Comparison of ENCODE assay signal across 8 cellular contexts in the genomic region with DNA sequence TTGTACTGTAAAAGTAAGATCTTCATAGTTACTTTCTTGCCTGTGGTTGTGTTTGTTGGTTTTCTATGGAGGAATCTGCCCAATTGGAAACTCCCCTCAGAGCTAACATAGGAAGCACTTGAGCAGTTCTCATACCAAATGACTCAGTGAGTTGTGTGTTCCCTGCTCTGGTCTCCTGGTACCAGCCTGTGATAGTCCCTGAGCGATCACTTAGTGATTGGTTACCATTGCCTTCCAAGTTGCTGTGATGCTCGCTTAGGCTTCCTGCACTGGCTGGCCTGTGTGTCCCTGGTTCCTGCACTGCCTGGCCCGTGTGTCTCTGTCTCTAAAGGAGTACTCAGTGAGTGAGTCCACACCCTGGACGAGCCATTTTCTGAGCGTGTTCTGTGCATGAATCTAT.
DNase-seq lines count a peak whose midpoint lies in the region; ATAC-seq, FAIRE-seq and TF ChIP-seq lines count a peak whose summit lies in the region.

No MANE protein-coding gene starts in this region.

- no peak for FAIRE-seq in HepG2 (lab: Jason Lieb, UNC)

- intact Hi-C loops in CD4-positive, alpha-beta T cell (cut with DNase I, micrococcal nuclease): no loop called here
- intact Hi-C loops in HepG2 (cut with micrococcal nuclease; ENCODE audit: unreplicated experiment): loop anchor here (2.0 to 5.0 kb wide), 2 partner anchors 64 to 313 kb away; no protein-coding TSS in a partner anchor

- H3K36me3 ChIP-seq in HepG2 (replicated peaks in 1 of 2; ENCODE audit: control insufficient read depth in 1 of 2, insufficient read depth in 2 of 2, low read length in 2 of 2) (peaks cover 43 to 86% of the 10 kb centered on the region in 2 experiments), WERI-Rb-1 (peaks cover 82% of the 10 kb centered on the region)

- 98% methylated on average over 5 of the region's 5 CpGs for WGBS in HepG2 (ENCODE audit: low lambda C conversion rate)

- no peak for TF ChIP-seq POLR2A in HepG2 (IDR thresholded peaks at IDR 0.05; ENCODE audit: insufficient read depth in 1 of 2, low read depth in 2 of 2, low read length in 2 of 2)

- H3K4me1 Mint-ChIP-seq in CD4-positive, alpha-beta T cell (ENCODE audit: low read depth): peaks cover 60% of the 10 kb centered on the region
- H3K4me1 Mint-ChIP-seq in activated naive CD8-positive, alpha-beta T cell (ENCODE audit: low read depth): peaks cover 59% of the 10 kb centered on the region

- BruUV-seq in HepG2 (replicated peaks; lab: Mats Ljungman, UMichigan): no TSS peak

- in situ Hi-C loops in HepG2 (cut with HindIII; ENCODE audit: extremely low pct_ligation_motif_present, low pct_unique_long_range_greater_than_20kb): no loop called here

- no peak overlapping the region for H3K4me2 ChIP-seq in HepG2 (ENCODE audit: low read depth, low read length)

- H3K9me3 Mint-ChIP-seq in CD4-positive, alpha-beta T cell: no peaks in the 10 kb centered on the region
- no peaks in the 10 kb centered on the region for H3K9me3 Mint-ChIP-seq in activated naive CD8-positive, alpha-beta T cell (ENCODE audit: low read depth)

- peak overlapping the region; percentile 76 for H3K27ac Mint-ChIP-seq in CD4-positive, alpha-beta T cell
- peak overlapping the region; percentile 38 for H3K27ac Mint-ChIP-seq in activated naive CD8-positive, alpha-beta T cell

- H2AFZ ChIP-seq in HepG2 (ENCODE audit: low read length): no peak overlapping the region

- H3K9ac ChIP-seq in HepG2 (ENCODE audit: insufficient read depth, low read depth, low read length): no peak overlapping the region

- peaks cover 52% of the 10 kb centered on the region for H3K4me1 ChIP-seq in HepG2 (ENCODE audit: insufficient read depth, low read length)

- peaks cover 8% of the 10 kb centered on the region; the same call in 1 of the 2 replicates for H4K20me1 ChIP-seq in HepG2 (ENCODE audit: insufficient read depth, low read length)

- H3K27me3 Mint-ChIP-seq in CD4-positive, alpha-beta T cell: no peaks in the 10 kb centered on the region
- no peaks in the 10 kb centered on the region for H3K27me3 Mint-ChIP-seq in activated naive CD8-positive, alpha-beta T cell

- H3K27ac ChIP-seq in CD4-positive, alpha-beta T cell (ENCODE audit: low read depth, low read length): no peak overlapping the region
- H3K27ac ChIP-seq in HepG2 (ENCODE audit: extremely low read length, insufficient read depth, low read length) (no peak overlapping the region), WERI-Rb-1 (no peak overlapping the region)

- no peak for TF ChIP-seq EP300 in HepG2 (IDR thresholded peaks at IDR 0.05; ENCODE audit: low read depth in 2 of 2, low read length in 2 of 2)
- no peak for TF ChIP-seq EP300 in HepG2 (CRISPR knock-in tag; IDR thresholded peaks at IDR 0.05; ENCODE audit: borderline replicate concordance)

- no peak overlapping the region for H3K4me3 ChIP-seq in HepG2 (replicated peaks in 1 of 3; ENCODE audit: insufficient read depth in 1 of 3, low read depth in 2 of 3, low read length in 3 of 3)
- no peak overlapping the region for H3K4me3 ChIP-seq in WERI-Rb-1 (ENCODE audit: low read depth, low read length)

- H3K4me3 Mint-ChIP-seq in CD4-positive, alpha-beta T cell: no peak overlapping the region
- peak overlapping the region; percentile 33 for H3K4me3 Mint-ChIP-seq in activated naive CD8-positive, alpha-beta T cell

- no peak for DNase-seq in CD4-positive, alpha-beta T cell
- DNase-seq in HepG2 (ENCODE audit: low spot score) (no peak), nucleus accumbens (lab: John Stamatoyannopoulos, UW) (no peak), WERI-Rb-1 (no peak)
- DNase-seq in stimulated activated CD4-positive, alpha-beta T cell treated with anti-CD3 and anti-CD28 coated beads, Interleukin-4, amount 100 ng/mL, for 1 hour: no peak

- TF ChIP-seq RAD21 in HepG2 (CRISPR knock-in tag; IDR thresholded peaks at IDR 0.05): no peak

- POLR2A ChIA-PET in CD4-positive, alpha-beta T cell (lab: Charles Lee): interaction anchor here (1.5 to 2.5 kb wide), 2 partner anchors 134 to 412 kb away, joined by 4 to 24 read pairs; no protein-coding TSS in a partner anchor
- POLR2A ChIA-PET in HepG2 (lab: Yijun Ruan, JAX): interaction anchor here (1.2 kb wide), 1 partner anchor 97 kb away, joined by 3 read pairs; no protein-coding TSS in a partner anchor

- H3K27me3 ChIP-seq in CD4-positive, alpha-beta T cell (ENCODE audit: control insufficient read depth, insufficient read depth, low read length): no peaks in the 10 kb centered on the region
- H3K27me3 ChIP-seq in HepG2 (ENCODE audit: control insufficient read depth in 1 of 2, insufficient read depth in 2 of 2, low read length in 2 of 2): no peaks in the 10 kb centered on the region
- H3K27me3 ChIP-seq in WERI-Rb-1 (ENCODE audit: insufficient read depth, low read depth, severe bottlenecking): no peaks in the 10 kb centered on the region

- peaks cover 34% of the 10 kb centered on the region for H3K79me2 ChIP-seq in HepG2 (ENCODE audit: insufficient read depth, low read length)

- H3K36me3 Mint-ChIP-seq in CD4-positive, alpha-beta T cell (ENCODE audit: low read depth): peaks cover 85% of the 10 kb centered on the region
- H3K36me3 Mint-ChIP-seq in activated naive CD8-positive, alpha-beta T cell: peaks cover 15% of the 10 kb centered on the region

- ATAC-seq in CD4-positive, alpha-beta T cell (ENCODE audit: poor library complexity): no peak
- peak; percentile 44 for ATAC-seq in HG02678 (IDR thresholded peaks at IDR 0.05; ENCODE audit: unreplicated experiment)
- ATAC-seq in HepG2: peak; percentile 48
- ATAC-seq in GM18858 (IDR thresholded peaks at IDR 0.05; ENCODE audit: unreplicated experiment): no peak

- no peaks in the 10 kb centered on the region for H3K9me3 ChIP-seq in CD4-positive, alpha-beta T cell (ENCODE audit: control insufficient read depth, low read length)
- H3K9me3 ChIP-seq in HepG2 (ENCODE audit: low read length) (no peaks in the 10 kb centered on the region), WERI-Rb-1 (ENCODE audit: severe bottlenecking) (no peaks in the 10 kb centered on the region)

- TF ChIP-seq CTCF in CD4-positive, alpha-beta T cell (IDR thresholded peaks at IDR 0.05): no peak
- TF ChIP-seq CTCF in HepG2 (CRISPR knock-in tag; IDR thresholded peaks at IDR 0.05): no peak
- no peak for TF ChIP-seq CTCF in WERI-Rb-1 (IDR thresholded peaks at IDR 0.05; ENCODE audit: low read depth, low read length)

- CTCF ChIA-PET in CD4-positive, alpha-beta T cell (lab: Charles Lee): interaction anchor here (0.6 to 2.5 kb wide), 7 partner anchors 9 to 412 kb away, joined by 3 to 19 read pairs (median 3); a partner anchor contains a TSS
- CTCF ChIA-PET in HepG2 (lab: Yijun Ruan, JAX; ENCODE audit: low intra/inter-chr PET ratio, low total read pairs): interaction anchor here (1.0 to 2.8 kb wide), 5 partner anchors 38 to 412 kb away, joined by 3 to 18 read pairs (median 4); no protein-coding TSS in a partner anchor

TF ChIP-seq in HepG2, 621 proteins besides CTCF, POLR2A, EP300 and RAD21:
- no peak for TF ChIP-seq TBL1XR1 (IDR thresholded peaks at IDR 0.05; ENCODE audit: borderline replicate concordance, low read length, partially characterized antibody)
- 0 out of 2 replicates have a peak, but pooled peaks have one; percentile 7 for TF ChIP-seq ZNF839 (CRISPR knock-in tag; IDR thresholded peaks at IDR 0.05; ENCODE audit: borderline replicate concordance)
- peak; percentile 83 for TF ChIP-seq RBM22 (optimal IDR thresholded peaks at IDR 0.05; ENCODE audit: low read length)
- peak; percentile 67; the same call in 1 of the 2 replicates for TF ChIP-seq ZBTB38 (CRISPR knock-in tag; IDR thresholded peaks at IDR 0.05)
- TF ChIP-seq ZNF780A (CRISPR knock-in tag; IDR thresholded peaks at IDR 0.05): peak; percentile 26; the same call in 1 of the 2 replicates
- no peak for TF ChIP-seq SMAD3 (CRISPR knock-in tag; IDR thresholded peaks at IDR 0.05)
- 0 out of 2 replicates have a peak, but pooled peaks have one; percentile 38 for TF ChIP-seq SMAD1 (CRISPR knock-in tag; IDR thresholded peaks at IDR 0.05; ENCODE audit: borderline replicate concordance, low read depth)
- TF ChIP-seq, protein P1, sequence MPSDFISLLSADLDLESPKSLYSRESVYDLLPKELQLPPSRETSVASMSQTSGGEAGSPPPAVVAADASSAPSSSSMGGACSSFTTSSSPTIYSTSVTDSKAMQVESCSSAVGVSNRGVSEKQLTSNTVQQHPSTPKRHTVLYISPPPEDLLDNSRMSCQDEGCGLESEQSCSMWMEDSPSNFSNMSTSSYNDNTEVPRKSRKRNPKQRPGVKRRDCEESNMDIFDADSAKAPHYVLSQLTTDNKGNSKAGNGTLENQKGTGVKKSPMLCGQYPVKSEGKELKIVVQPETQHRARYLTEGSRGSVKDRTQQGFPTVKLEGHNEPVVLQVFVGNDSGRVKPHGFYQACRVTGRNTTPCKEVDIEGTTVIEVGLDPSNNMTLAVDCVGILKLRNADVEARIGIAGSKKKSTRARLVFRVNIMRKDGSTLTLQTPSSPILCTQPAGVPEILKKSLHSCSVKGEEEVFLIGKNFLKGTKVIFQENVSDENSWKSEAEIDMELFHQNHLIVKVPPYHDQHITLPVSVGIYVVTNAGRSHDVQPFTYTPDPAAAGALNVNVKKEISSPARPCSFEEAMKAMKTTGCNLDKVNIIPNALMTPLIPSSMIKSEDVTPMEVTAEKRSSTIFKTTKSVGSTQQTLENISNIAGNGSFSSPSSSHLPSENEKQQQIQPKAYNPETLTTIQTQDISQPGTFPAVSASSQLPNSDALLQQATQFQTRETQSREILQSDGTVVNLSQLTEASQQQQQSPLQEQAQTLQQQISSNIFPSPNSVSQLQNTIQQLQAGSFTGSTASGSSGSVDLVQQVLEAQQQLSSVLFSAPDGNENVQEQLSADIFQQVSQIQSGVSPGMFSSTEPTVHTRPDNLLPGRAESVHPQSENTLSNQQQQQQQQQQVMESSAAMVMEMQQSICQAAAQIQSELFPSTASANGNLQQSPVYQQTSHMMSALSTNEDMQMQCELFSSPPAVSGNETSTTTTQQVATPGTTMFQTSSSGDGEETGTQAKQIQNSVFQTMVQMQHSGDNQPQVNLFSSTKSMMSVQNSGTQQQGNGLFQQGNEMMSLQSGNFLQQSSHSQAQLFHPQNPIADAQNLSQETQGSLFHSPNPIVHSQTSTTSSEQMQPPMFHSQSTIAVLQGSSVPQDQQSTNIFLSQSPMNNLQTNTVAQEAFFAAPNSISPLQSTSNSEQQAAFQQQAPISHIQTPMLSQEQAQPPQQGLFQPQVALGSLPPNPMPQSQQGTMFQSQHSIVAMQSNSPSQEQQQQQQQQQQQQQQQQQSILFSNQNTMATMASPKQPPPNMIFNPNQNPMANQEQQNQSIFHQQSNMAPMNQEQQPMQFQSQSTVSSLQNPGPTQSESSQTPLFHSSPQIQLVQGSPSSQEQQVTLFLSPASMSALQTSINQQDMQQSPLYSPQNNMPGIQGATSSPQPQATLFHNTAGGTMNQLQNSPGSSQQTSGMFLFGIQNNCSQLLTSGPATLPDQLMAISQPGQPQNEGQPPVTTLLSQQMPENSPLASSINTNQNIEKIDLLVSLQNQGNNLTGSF (CRISPR knock-in tag; IDR thresholded peaks at IDR 0.05): no peak

Comparison
In these comparisons a context has a peak if more than half of its experiments do, and no peak if none do; other contexts are left out.
1. ATAC-seq: peak in HG02678 (single experiment) and HepG2 (single experiment); none in CD4-positive, alpha-beta T cell (single experiment) and GM18858 (single experiment).